Comparison of ENCODE assay signal across 1 cellular context in genomic region chr7:54349259-54349658, GRCh38.
TF ChIP-seq lines count a peak whose summit lies in the region.

No MANE protein-coding gene starts in this region.

TF ChIP-seq in SK-N-SH, 30 proteins besides CTCF, POLR2A, EP300 and RAD21 (continued from another document):
- TF ChIP-seq FOXM1 (IDR thresholded peaks at IDR 0.05; ENCODE audit: low read depth) (no peak), RFX5 (IDR thresholded peaks at IDR 0.05; ENCODE audit: low read length) (no peak), YY1 (IDR thresholded peaks at IDR 0.05; ENCODE audit: low read depth) (no peak), MEF2A (IDR thresholded peaks at IDR 0.05; ENCODE audit: borderline replicate concordance, low read depth) (no peak), SIN3A (IDR thresholded peaks at IDR 0.05; ENCODE audit: borderline replicate concordance, low read depth, low read length) (no peak), POLR2AphosphoS5 (IDR thresholded peaks at IDR 0.05; ENCODE audit: low read depth, low read length) (no peak), NRF1 (IDR thresholded peaks at IDR 0.05; ENCODE audit: low read depth, low read length) (no peak), REST (IDR thresholded peaks at IDR 0.05; ENCODE audit: low read depth, low read length) (no peak)
TF ChIP-seq in SK-N-SH: peak in this region for 0.
